ENCODE assay signal across 14 cellular contexts in genomic region chr18:7002107-7002506, GRCh38.
"Had no signal": no experiment of that assay in that cellular context is flagged by ENCODE, and none has a peak within 500 bp of the region (broad histone marks: within the 10 kb centered on the region; RNA-seq: fewer than 3 reads in every experiment).

No MANE protein-coding gene starts in this region.

- H3K27me3 Mint-ChIP-seq: activated naive CD4-positive, alpha-beta T cell treated with anti-CD3 and anti-CD28 coated beads, Interleukin-2, amount 50 U/mL, for 24 hours; stimulated activated memory B cell treated with anti-CD40 and anti-IgM and Interleukin-4, amounts not matched to agents 10 μg/mL and 1 μg/mL and 100 μg/mL, for 72 hours had no signal

- H3K36me3 Mint-ChIP-seq: activated naive CD4-positive, alpha-beta T cell treated with anti-CD3 and anti-CD28 coated beads, Interleukin-2, amount 50 U/mL, for 24 hours; natural killer cell; stimulated activated memory B cell treated with anti-CD40 and anti-IgM and Interleukin-4, amounts not matched to agents 10 μg/mL and 1 μg/mL and 100 μg/mL, for 72 hours had no signal

- H3K4me3 Mint-ChIP-seq: activated CD8-positive, alpha-beta T cell treated with anti-CD3 and anti-CD28 coated beads, Interleukin-2, amount 10 ng/mL, durations not matched to agents 7 days and 5 days; activated naive CD4-positive, alpha-beta T cell treated with anti-CD3 and anti-CD28 coated beads, Interleukin-2, amount 50 U/mL, for 24 hours; natural killer cell; stimulated activated memory B cell treated with anti-CD40 and anti-IgM and Interleukin-4, amounts not matched to agents 10 μg/mL and 1 μg/mL and 100 μg/mL, for 72 hours had no signal

- H3K4me1 Mint-ChIP-seq: activated naive CD4-positive, alpha-beta T cell treated with anti-CD3 and anti-CD28 coated beads, Interleukin-2, amount 50 U/mL, for 24 hours; natural killer cell; stimulated activated memory B cell treated with anti-CD40 and anti-IgM and Interleukin-4, amounts not matched to agents 10 μg/mL and 1 μg/mL and 100 μg/mL, for 72 hours had no signal

- H3K27ac Mint-ChIP-seq: activated CD8-positive, alpha-beta T cell treated with anti-CD3 and anti-CD28 coated beads, Interleukin-2, amount 10 ng/mL, durations not matched to agents 7 days and 5 days; activated naive CD4-positive, alpha-beta T cell treated with anti-CD3 and anti-CD28 coated beads, Interleukin-2, amount 50 U/mL, for 24 hours; natural killer cell; stimulated activated memory B cell treated with anti-CD40 and anti-IgM and Interleukin-4, amounts not matched to agents 10 μg/mL and 1 μg/mL and 100 μg/mL, for 72 hours had no signal

- FAIRE-seq: kidney had no signal

- ATAC-seq: activated CD8-positive, alpha-beta T cell treated with anti-CD3 and anti-CD28 coated beads, Interleukin-2, amount 10 ng/mL, durations not matched to agents 7 days and 5 days; left lung; natural killer cell; stimulated activated memory B cell treated with anti-CD40 and anti-IgM and Interleukin-4, amounts not matched to agents 10 μg/mL and 1 μg/mL and 100 μg/mL, for 72 hours had no signal

- H3K9me3 Mint-ChIP-seq: activated naive CD4-positive, alpha-beta T cell treated with anti-CD3 and anti-CD28 coated beads, Interleukin-2, amount 50 U/mL, for 24 hours had no signal

- DNase-seq: activated CD4-positive, alpha-beta T cell treated with anti-CD3 and anti-CD28 coated beads for 4 hours; activated CD8-positive, alpha-beta memory T cell treated with anti-CD3 and anti-CD28 coated beads, Interleukin-2, amount 50 U/mL, for 4 hours; activated CD8-positive, alpha-beta T cell treated with anti-CD3 and anti-CD28 coated beads, Interleukin-2, amount 10 ng/mL, durations not matched to agents 7 days and 5 days; activated effector memory CD4-positive, alpha-beta T cell treated with anti-CD3 and anti-CD28 coated beads, Interleukin-2, amount 50 U/mL, for 16 hours; activated T-cell treated with anti-CD3 and anti-CD28 coated beads, Interleukin-2, amount 50 U/mL, for 48 hours; adrenal gland; dorsolateral prefrontal cortex; kidney; left lung; natural killer cell; thyroid gland; uterus had no signal
